In the genomic region with DNA sequence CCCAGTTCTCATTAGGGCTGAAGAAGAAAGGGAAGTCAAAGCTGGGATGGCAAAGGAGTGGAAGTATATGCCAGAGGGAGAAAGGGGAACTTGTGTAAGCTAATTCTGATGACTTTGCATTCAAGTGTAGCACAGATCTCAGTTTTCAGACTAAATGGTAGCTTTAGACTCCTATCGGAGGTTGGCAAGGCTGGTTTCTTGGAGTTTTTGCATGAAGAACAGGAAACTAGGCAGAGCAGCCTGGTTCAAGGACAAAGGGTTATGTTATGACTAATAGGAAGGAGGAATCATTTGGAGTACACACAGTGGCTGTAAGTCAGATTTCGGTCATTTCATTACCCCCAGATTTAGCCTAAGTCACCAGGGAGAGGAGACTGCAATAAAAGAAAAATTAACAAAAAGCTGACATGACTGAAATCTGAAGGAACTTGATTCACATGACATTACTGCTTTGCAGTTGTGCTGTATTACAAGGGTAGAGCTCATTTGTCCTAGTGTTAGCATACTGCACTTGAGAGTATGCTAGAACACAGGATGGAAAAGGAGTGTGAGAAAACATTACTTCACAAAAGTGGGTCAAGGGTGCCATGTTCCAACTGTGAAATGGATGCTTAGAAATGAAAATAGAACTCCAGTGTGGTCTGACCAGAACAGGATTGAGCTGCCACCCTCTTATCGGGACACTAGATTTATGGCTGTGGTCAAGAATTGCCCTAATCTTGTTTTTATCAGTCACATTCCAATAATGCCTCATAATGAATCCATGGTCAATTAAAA, we compare ENCODE assay signal across 11 cellular contexts. TPM values are rescaled to one million over a fixed set of nuclear protein-coding genes. Genes with fewer than 3 reads are reported as not detected.
DNase-seq lines count a peak whose midpoint lies in the region; ATAC-seq and TF ChIP-seq lines count a peak whose summit lies in the region.
"Had no signal": no experiment of that assay in that cellular context is flagged by ENCODE, and none has a peak within 500 bp of the region (broad histone marks: within the 10 kb centered on the region; RNA-seq: fewer than 3 reads in every experiment).

No MANE protein-coding gene starts in this region.

- H3K27ac ChIP-seq in right cardiac atrium (ENCODE audit: low read length): peak overlapping the region; percentile 57
- H3K27ac ChIP-seq: KMS-11, PC-9 had no signal

- peaks cover 17% of the 10 kb centered on the region for H3K9me3 Mint-ChIP-seq in WTC11

- DNase-seq in HT1080 (ENCODE audit: low read depth): peak; percentile 77
- DNase-seq in amniotic epithelial cell (ENCODE audit: low read depth): peak; percentile 96
- DNase-seq in right cardiac atrium: no peak
- DNase-seq in stromal cell of bone marrow (ENCODE audit: low read depth): peak; percentile 84
- no peak for DNase-seq in WTC11 (ENCODE audit: low spot score)
- no peak for DNase-seq in hippocampal formation (lab: John Stamatoyannopoulos, UW)
- DNase-seq in UCSD-AML1 (lab: John Stamatoyannopoulos, UW; ENCODE audit: unreplicated experiment): no peak
- no peak for DNase-seq in DMS153 treated with DMSO at 0.1 percent for 48 hours (lab: John Stamatoyannopoulos, UW; ENCODE audit: unreplicated experiment)
- DNase-seq: cortex of kidney had no signal

- H3K27me3 Mint-ChIP-seq in WTC11 (ENCODE audit: low read depth): no peaks in the 10 kb centered on the region

- no peaks in the 10 kb centered on the region for H3K27me3 ChIP-seq in right cardiac atrium (ENCODE audit: control insufficient read depth, insufficient read depth)

- no peaks in the 10 kb centered on the region for H3K9me3 ChIP-seq in right cardiac atrium (ENCODE audit: control insufficient read depth, low read length)

- H3K27ac Mint-ChIP-seq in WTC11: no peak overlapping the region

- no peak overlapping the region for H3K4me3 Mint-ChIP-seq in WTC11

- POLR2A ChIA-PET in WTC11 (lab: Charles Lee): no interaction called here

- WGBS in right cardiac atrium: 42% methylated on average over 3 of the region's 3 CpGs

- TF ChIP-seq CTCF in WTC11 (IDR thresholded peaks at IDR 0.05): no peak

- intact Hi-C loops in right cardiac atrium (cut with DNase I): no loop called here

- ATAC-seq in right cardiac atrium: peak; percentile 34 to 41
- no peak for ATAC-seq in WTC11

- peaks cover 12% of the 10 kb centered on the region for H3K36me3 Mint-ChIP-seq in WTC11

- H3K4me3 ChIP-seq in right cardiac atrium (ENCODE audit: low read length): no peak overlapping the region
- H3K4me3 ChIP-seq: PC-9 had no signal

- peaks cover 33% of the 10 kb centered on the region for H3K4me1 Mint-ChIP-seq in WTC11

- CTCF ChIA-PET in WTC11 (lab: Charles Lee): interaction anchor here (0.8 to 0.9 kb wide), 3 partner anchors 24 to 721 kb away, joined by 3 read pairs; no protein-coding TSS in a partner anchor

- H3K4me1 ChIP-seq in right cardiac atrium (ENCODE audit: control insufficient read depth, insufficient read depth, low read length): peaks cover 24% of the 10 kb centered on the region

TF ChIP-seq in WTC11, 78 proteins besides CTCF, POLR2A, EP300 and RAD21:
- no peak for TF ChIP-seq TEAD4 (CRISPR knock-in tag; IDR thresholded peaks at IDR 0.05)
- TF ChIP-seq TP53 (CRISPR knock-in tag; IDR thresholded peaks at IDR 0.05): no peak
- TF ChIP-seq, protein P1, sequence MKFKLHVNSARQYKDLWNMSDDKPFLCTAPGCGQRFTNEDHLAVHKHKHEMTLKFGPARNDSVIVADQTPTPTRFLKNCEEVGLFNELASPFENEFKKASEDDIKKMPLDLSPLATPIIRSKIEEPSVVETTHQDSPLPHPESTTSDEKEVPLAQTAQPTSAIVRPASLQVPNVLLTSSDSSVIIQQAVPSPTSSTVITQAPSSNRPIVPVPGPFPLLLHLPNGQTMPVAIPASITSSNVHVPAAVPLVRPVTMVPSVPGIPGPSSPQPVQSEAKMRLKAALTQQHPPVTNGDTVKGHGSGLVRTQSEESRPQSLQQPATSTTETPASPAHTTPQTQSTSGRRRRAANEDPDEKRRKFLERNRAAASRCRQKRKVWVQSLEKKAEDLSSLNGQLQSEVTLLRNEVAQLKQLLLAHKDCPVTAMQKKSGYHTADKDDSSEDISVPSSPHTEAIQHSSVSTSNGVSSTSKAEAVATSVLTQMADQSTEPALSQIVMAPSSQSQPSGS (CRISPR knock-in tag; IDR thresholded peaks at IDR 0.05; ENCODE audit: borderline replicate concordance, low read depth): no peak
- TF ChIP-seq, protein P2, sequence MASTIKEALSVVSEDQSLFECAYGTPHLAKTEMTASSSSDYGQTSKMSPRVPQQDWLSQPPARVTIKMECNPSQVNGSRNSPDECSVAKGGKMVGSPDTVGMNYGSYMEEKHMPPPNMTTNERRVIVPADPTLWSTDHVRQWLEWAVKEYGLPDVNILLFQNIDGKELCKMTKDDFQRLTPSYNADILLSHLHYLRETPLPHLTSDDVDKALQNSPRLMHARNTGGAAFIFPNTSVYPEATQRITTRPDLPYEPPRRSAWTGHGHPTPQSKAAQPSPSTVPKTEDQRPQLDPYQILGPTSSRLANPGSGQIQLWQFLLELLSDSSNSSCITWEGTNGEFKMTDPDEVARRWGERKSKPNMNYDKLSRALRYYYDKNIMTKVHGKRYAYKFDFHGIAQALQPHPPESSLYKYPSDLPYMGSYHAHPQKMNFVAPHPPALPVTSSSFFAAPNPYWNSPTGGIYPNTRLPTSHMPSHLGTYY (CRISPR knock-in tag; IDR thresholded peaks at IDR 0.05): no peak
- TF ChIP-seq, protein P3, sequence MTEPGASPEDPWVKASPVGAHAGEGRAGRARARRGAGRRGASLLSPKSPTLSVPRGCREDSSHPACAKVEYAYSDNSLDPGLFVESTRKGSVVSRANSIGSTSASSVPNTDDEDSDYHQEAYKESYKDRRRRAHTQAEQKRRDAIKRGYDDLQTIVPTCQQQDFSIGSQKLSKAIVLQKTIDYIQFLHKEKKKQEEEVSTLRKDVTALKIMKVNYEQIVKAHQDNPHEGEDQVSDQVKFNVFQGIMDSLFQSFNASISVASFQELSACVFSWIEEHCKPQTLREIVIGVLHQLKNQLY (CRISPR knock-in tag; IDR thresholded peaks at IDR 0.05): no peak
- no peak for TF ChIP-seq CREM (CRISPR knock-in tag; IDR thresholded peaks at IDR 0.05)
- no peak for TF ChIP-seq ETV6 (CRISPR knock-in tag; IDR thresholded peaks at IDR 0.05)
- no peak for TF ChIP-seq GRHL2 (CRISPR knock-in tag; IDR thresholded peaks at IDR 0.05; ENCODE audit: insufficient replicate concordance, severe bottlenecking)
- no peak for TF ChIP-seq ZNF219 (CRISPR knock-in tag; IDR thresholded peaks at IDR 0.05; ENCODE audit: borderline replicate concordance)
- no peak for TF ChIP-seq KAT7 (CRISPR knock-in tag; IDR thresholded peaks at IDR 0.05; ENCODE audit: borderline replicate concordance)
- TF ChIP-seq, protein P4, sequence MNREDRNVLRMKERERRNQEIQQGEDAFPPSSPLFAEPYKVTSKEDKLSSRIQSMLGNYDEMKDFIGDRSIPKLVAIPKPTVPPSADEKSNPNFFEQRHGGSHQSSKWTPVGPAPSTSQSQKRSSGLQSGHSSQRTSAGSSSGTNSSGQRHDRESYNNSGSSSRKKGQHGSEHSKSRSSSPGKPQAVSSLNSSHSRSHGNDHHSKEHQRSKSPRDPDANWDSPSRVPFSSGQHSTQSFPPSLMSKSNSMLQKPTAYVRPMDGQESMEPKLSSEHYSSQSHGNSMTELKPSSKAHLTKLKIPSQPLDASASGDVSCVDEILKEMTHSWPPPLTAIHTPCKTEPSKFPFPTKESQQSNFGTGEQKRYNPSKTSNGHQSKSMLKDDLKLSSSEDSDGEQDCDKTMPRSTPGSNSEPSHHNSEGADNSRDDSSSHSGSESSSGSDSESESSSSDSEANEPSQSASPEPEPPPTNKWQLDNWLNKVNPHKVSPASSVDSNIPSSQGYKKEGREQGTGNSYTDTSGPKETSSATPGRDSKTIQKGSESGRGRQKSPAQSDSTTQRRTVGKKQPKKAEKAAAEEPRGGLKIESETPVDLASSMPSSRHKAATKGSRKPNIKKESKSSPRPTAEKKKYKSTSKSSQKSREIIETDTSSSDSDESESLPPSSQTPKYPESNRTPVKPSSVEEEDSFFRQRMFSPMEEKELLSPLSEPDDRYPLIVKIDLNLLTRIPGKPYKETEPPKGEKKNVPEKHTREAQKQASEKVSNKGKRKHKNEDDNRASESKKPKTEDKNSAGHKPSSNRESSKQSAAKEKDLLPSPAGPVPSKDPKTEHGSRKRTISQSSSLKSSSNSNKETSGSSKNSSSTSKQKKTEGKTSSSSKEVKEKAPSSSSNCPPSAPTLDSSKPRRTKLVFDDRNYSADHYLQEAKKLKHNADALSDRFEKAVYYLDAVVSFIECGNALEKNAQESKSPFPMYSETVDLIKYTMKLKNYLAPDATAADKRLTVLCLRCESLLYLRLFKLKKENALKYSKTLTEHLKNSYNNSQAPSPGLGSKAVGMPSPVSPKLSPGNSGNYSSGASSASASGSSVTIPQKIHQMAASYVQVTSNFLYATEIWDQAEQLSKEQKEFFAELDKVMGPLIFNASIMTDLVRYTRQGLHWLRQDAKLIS (CRISPR knock-in tag; IDR thresholded peaks at IDR 0.05; ENCODE audit: borderline replicate concordance): no peak

RNA-seq across cellular contexts. Expression of a gene that starts 23.6 kb away (rescaled TPM):
- not detected in 2 replicates for total RNA-seq in HT1080 (2014; rRNA removed; shearing (Covaris generic))
- not detected in 2 replicates for polyA plus RNA-seq in HT1080 (2015; cell fraction: cytosol; rRNA removed)
- polyA plus RNA-seq in HT1080 (2015; cell fraction: nucleus; rRNA removed): not detected in 2 replicates
- total RNA-seq in right cardiac atrium (100 to 1,000 TPM in 3 of 4 donors, 10 to 100 TPM in 1; 57.9 to 219 (median 166) TPM), WTC11 (2021) (18.7 to 40.8 TPM (median 40.1 TPM) in 3 replicates)
- polyA plus RNA-seq in right cardiac atrium: 151 TPM

RNA-seq across cellular contexts. Expression of a gene that starts 34.5 kb away (rescaled TPM):
- total RNA-seq in HT1080 (2014; rRNA removed; shearing (Covaris generic)): 23.1 and 33.9 TPM in 2 replicates
- 22.0 and 27.9 TPM in 2 replicates for polyA plus RNA-seq in HT1080 (2015; cell fraction: cytosol; rRNA removed)
- polyA plus RNA-seq in HT1080 (2015; cell fraction: nucleus; rRNA removed): 24.1 and 28.6 TPM in 2 replicates
- 10 to 100 TPM; 20.5 to 32.2 (median 23.3) TPM for total RNA-seq in right cardiac atrium
- 10.8 TPM for polyA plus RNA-seq in right cardiac atrium
- 46.2 to 53.6 TPM (median 47.6 TPM) in 3 replicates for total RNA-seq in WTC11 (2021)

Comparison
In these comparisons a context has a peak if more than half of its experiments do, and no peak if none do; other contexts are left out.
1. DNase-seq: peak in HT1080 (single experiment), amniotic epithelial cell (single experiment) and stromal cell of bone marrow (single experiment); none in right cardiac atrium (0 of 3), WTC11 (single experiment), hippocampal formation (0 of 2), UCSD-AML1 (single experiment) and DMS153 treated with DMSO at 0.1 percent for 48 hours (single experiment).
2. RNA of a gene that starts 23.6 kb away (total RNA-seq): 57.9 to 219 TPM in right cardiac atrium and 18.7 to 40.8 TPM in WTC11; not detected in HT1080; every median in the first group is over 10 times any median in the second.